Comparison of ENCODE assay signal across 8 cellular contexts in genomic region chr1:228445867-228446584, GRCh38. TPM values are rescaled to one million over a fixed set of nuclear protein-coding genes. Genes with fewer than 3 reads are reported as not detected.
A peak's percentile ranks its signal among the peaks of the same experiment; 100 is the strongest.
DNase-seq lines count a peak whose midpoint lies in the region; ATAC-seq, FAIRE-seq and TF ChIP-seq lines count a peak whose summit lies in the region.

No MANE protein-coding gene starts in this region.

- no peak overlapping the region for H2BK20ac ChIP-seq in H1 (ENCODE audit: low read length)

- H3K79me1 ChIP-seq in H1 (ENCODE audit: low read depth, low read length) = no peaks in the 10 kb centered on the region
- no peaks in the 10 kb centered on the region for H3K79me1 ChIP-seq in mesendoderm (ENCODE audit: low read length)

- H2BK5ac ChIP-seq in H1 (ENCODE audit: low read depth, low read length) = no peak overlapping the region; the same call in 1 of the 2 replicates
- H2BK5ac ChIP-seq in mesendoderm (ENCODE audit: low read length) = no peak overlapping the region

- H3K18ac ChIP-seq in H1 (ENCODE audit: extremely low read depth, low read length) = no peak overlapping the region; the same call in 1 of the 2 replicates
- H3K18ac ChIP-seq in mesendoderm (ENCODE audit: low read length) = no peak overlapping the region

- H2BK120ac ChIP-seq in H1 (replicated peaks; ENCODE audit: low read depth, low read length) (no peak overlapping the region), mesendoderm (ENCODE audit: low read depth, low read length) (no peak overlapping the region)

- H3K27me3 ChIP-seq in CD4-positive, CD25-positive, alpha-beta regulatory T cell (ENCODE audit: control insufficient read depth, insufficient read depth, low read length) = peaks cover 36% of the 10 kb centered on the region
- H3K27me3 ChIP-seq in H1 (replicated peaks in 1 of 4; ENCODE audit: control insufficient read depth in 3 of 4, extremely low read depth in 1 of 4, insufficient read depth in 3 of 4, low read length in 3 of 4) = peaks cover 12 to 76% (median 53%) of the 10 kb centered on the region in 4 experiments
- H3K27me3 ChIP-seq in mesendoderm (ENCODE audit: insufficient read depth, low read length, poor library complexity) = peaks cover 13% of the 10 kb centered on the region
- peaks cover 5 to 66% (median 59%) of the 10 kb centered on the region in 3 donors for H3K27me3 ChIP-seq in stomach

- H2AFZ ChIP-seq in H1 (ENCODE audit: low read length) = peak overlapping the region; percentile 63; the same call in 1 of the 2 replicates

- CTCF ChIA-PET in H1 (lab: Charles Lee; ENCODE audit: partially characterized antibody) = interaction anchor here (0.6 to 3.9 kb wide), 9 partner anchors 10 to 70 kb away, joined by 3 to 23 read pairs (median 3); partner anchors contain the start of gene RNF187

- peak overlapping the region; percentile 42 for H3K4me3 ChIP-seq in CD4-positive, CD25-positive, alpha-beta regulatory T cell (ENCODE audit: low read depth, low read length)
- H3K4me3 ChIP-seq in H1 (ENCODE audit: extremely low read depth in 1 of 4, insufficient read depth in 2 of 4, low read depth in 3 of 4, low read length in 4 of 4) (peak overlapping the region; percentile 31 to 71 (median 54)), mesendoderm (ENCODE audit: low read length) (peak overlapping the region; percentile 41), stomach (peak overlapping the region; percentile 19 to 42 (median 34))

- no peak overlapping the region for H3K14ac ChIP-seq in H1 (ENCODE audit: insufficient read length)

- peak overlapping the region; percentile 42 to 85 (median 77) for H3K4me3 Mint-ChIP-seq in CD4-positive, CD25-positive, alpha-beta regulatory T cell
- H3K4me3 Mint-ChIP-seq in T-helper 2 cell treated with Interferon-gamma antibody and Interleukin-4, amounts not matched to agents 5 μg/mL and 100 μg/mL, for 36 hours = peak overlapping the region; percentile 77

- no peak overlapping the region for H3K23ac ChIP-seq in H1 (ENCODE audit: insufficient read length)
- H3K23ac ChIP-seq in mesendoderm (ENCODE audit: low read length) = no peak overlapping the region

- peak in 2 of 3 donors; percentile 33 to 60 for DNase-seq in CD4-positive, CD25-positive, alpha-beta regulatory T cell
- peak; percentile 44 for DNase-seq in T-helper 2 cell treated with Interferon-gamma antibody and Interleukin-4, amounts not matched to agents 5 μg/mL and 100 μg/mL, for 36 hours (ENCODE audit: low spot score)
- peak in 1 of 2 experiments; percentile 70 for DNase-seq in H1 (ENCODE audit: low read depth in 1 of 2, low spot score in 2 of 2)
- peak; percentile 67 for DNase-seq in mesendoderm
- DNase-seq in stomach = no peak
- no peak for DNase-seq in NCI-H187 treated with DMSO at 0.1 percent for 48 hours (lab: John Stamatoyannopoulos, UW)

- H3K4me1 ChIP-seq in CD4-positive, CD25-positive, alpha-beta regulatory T cell (ENCODE audit: control insufficient read depth, insufficient read depth, low read length, poor library complexity, severe bottlenecking) = peaks cover 12% of the 10 kb centered on the region
- H3K4me1 ChIP-seq in H1 (replicated peaks in 1 of 4; ENCODE audit: control insufficient read depth in 3 of 4, insufficient read depth in 4 of 4, low read length in 3 of 4) = peaks cover 0 to 11% (median 2%) of the 10 kb centered on the region in 4 experiments; a peak in 5 of 7 replicates
- no peaks in the 10 kb centered on the region for H3K4me1 ChIP-seq in mesendoderm (ENCODE audit: control insufficient read depth, low read depth, low read length)
- peaks cover 9 to 16% (median 14%) of the 10 kb centered on the region in 4 donors for H3K4me1 ChIP-seq in stomach

- H3K27ac Mint-ChIP-seq in CD4-positive, CD25-positive, alpha-beta regulatory T cell = peak overlapping the region in 1 of 3 donors; percentile 48
- peak overlapping the region; percentile 11 for H3K27ac Mint-ChIP-seq in T-helper 2 cell treated with Interferon-gamma antibody and Interleukin-4, amounts not matched to agents 5 μg/mL and 100 μg/mL, for 36 hours

- H3K4ac ChIP-seq in H1 (replicated peaks; ENCODE audit: insufficient read length, low read depth, low read length) (no peak overlapping the region), mesendoderm (ENCODE audit: low read depth, low read length) (no peak overlapping the region)

- H4K8ac ChIP-seq in H1 (ENCODE audit: extremely low read depth, insufficient read depth, low read length) (no peak overlapping the region), mesendoderm (ENCODE audit: low read depth, low read length) (no peak overlapping the region)

- no peak overlapping the region for H3K56ac ChIP-seq in H1 (replicated peaks; ENCODE audit: insufficient read length, low read depth, low read length)
- H3K56ac ChIP-seq in mesendoderm (ENCODE audit: low read length) = peak overlapping the region; percentile 47

- peak overlapping the region; percentile 71 to 100 for H3K4me2 ChIP-seq in H1 (ENCODE audit: insufficient read depth in 1 of 2, low read depth in 2 of 2, low read length in 2 of 2)
- H3K4me2 ChIP-seq in mesendoderm (ENCODE audit: low read length) = peak overlapping the region; percentile 81

- no peak for FAIRE-seq in H1 (lab: Jason Lieb, UNC)

- TF ChIP-seq CTCF in H1 (IDR thresholded peaks at IDR 0.05; ENCODE audit: control extremely low read depth in 1 of 3, insufficient read depth in 1 of 3, low read depth in 1 of 3, low read length in 3 of 3) (no peak), stomach (IDR thresholded peaks at IDR 0.05) (no peak)

- POLR2A ChIA-PET in H1 (lab: Charles Lee; ENCODE audit: partially characterized antibody) = interaction anchor here (0.7 to 7.8 kb wide), 9 partner anchors 9 to 69 kb away, joined by 3 to 82 read pairs (median 4); partner anchors contain the start of gene TRIM11

- H3K27me3 Mint-ChIP-seq in CD4-positive, CD25-positive, alpha-beta regulatory T cell = peaks cover 72% of the 10 kb centered on the region
- H3K27me3 Mint-ChIP-seq in T-helper 2 cell treated with Interferon-gamma antibody and Interleukin-4, amounts not matched to agents 5 μg/mL and 100 μg/mL, for 36 hours (ENCODE audit: low read depth) = peaks cover 44% of the 10 kb centered on the region

- H2AK5ac ChIP-seq in H1 (ENCODE audit: low read depth, low read length) (no peak overlapping the region), mesendoderm (ENCODE audit: low read length) (no peak overlapping the region)

- peaks cover 0 to 2% (median 0%) of the 10 kb centered on the region in 7 donors for H3K9me3 Mint-ChIP-seq in CD4-positive, CD25-positive, alpha-beta regulatory T cell
- H3K9me3 Mint-ChIP-seq in T-helper 2 cell treated with Interferon-gamma antibody and Interleukin-4, amounts not matched to agents 5 μg/mL and 100 μg/mL, for 36 hours = no peaks in the 10 kb centered on the region

- peak; percentile 55 to 57 for ATAC-seq in CD4-positive, CD25-positive, alpha-beta regulatory T cell (ENCODE audit: low read depth in 2 of 2)
- peak; percentile 77 for ATAC-seq in GM21447 (IDR thresholded peaks at IDR 0.05; ENCODE audit: unreplicated experiment)
- no peak for ATAC-seq in GM21360 (IDR thresholded peaks at IDR 0.05; ENCODE audit: unreplicated experiment)

- no peaks in the 10 kb centered on the region for H3K9me3 ChIP-seq in CD4-positive, CD25-positive, alpha-beta regulatory T cell (ENCODE audit: control insufficient read depth in 2 of 2, low read length in 2 of 2)
- H3K9me3 ChIP-seq in H1 (ENCODE audit: insufficient read depth in 2 of 2, low read depth in 1 of 2, low read length in 1 of 2) (no peaks in the 10 kb centered on the region), stomach (no peaks in the 10 kb centered on the region)

- H3K79me2 ChIP-seq in H1 (ENCODE audit: control insufficient read depth in 1 of 2, insufficient read depth in 2 of 2, low read length in 2 of 2) = no peaks in the 10 kb centered on the region
- H3K79me2 ChIP-seq in mesendoderm (ENCODE audit: control insufficient read depth, insufficient read depth, low read length) = no peaks in the 10 kb centered on the region

- 3% methylated on average over 50 of the region's 50 CpGs; no CpG with 5 or more reads in 1 of the 2 experiments for WGBS in H1 (ENCODE audit: extremely low coverage in 1 of 2, insufficient coverage in 1 of 2, insufficient read length in 1 of 2, insufficient replicate concordance in 2 of 2, low coverage in 1 of 2, low lambda C conversion rate in 2 of 2, missing lambda C conversion rate in 1 of 2), 2 experiments
- WGBS in mesendoderm (ENCODE audit: extremely low coverage, insufficient coverage, low lambda C conversion rate) = no CpG with 5 or more reads among the region's 50 CpGs
- 4 to 8% (median 5%) methylated on average over 41 to 50 of the region's 50 CpGs for WGBS in stomach, 5 donors

- H3K4me1 Mint-ChIP-seq in CD4-positive, CD25-positive, alpha-beta regulatory T cell = peaks cover 0 to 12% (median 9%) of the 10 kb centered on the region in 4 donors
- H3K4me1 Mint-ChIP-seq in T-helper 2 cell treated with Interferon-gamma antibody and Interleukin-4, amounts not matched to agents 5 μg/mL and 100 μg/mL, for 36 hours (ENCODE audit: low read depth) = peaks cover 10% of the 10 kb centered on the region

- H3K9ac ChIP-seq in H1 (replicated peaks in 1 of 4; ENCODE audit: extremely low read depth in 1 of 4, low read depth in 3 of 4, low read length in 3 of 4) = peak overlapping the region in 1 of 4 experiments; percentile 41; a peak in 1 of 7 replicates
- peak overlapping the region; percentile 63 for H3K9ac ChIP-seq in mesendoderm (ENCODE audit: low read length)

- no peaks in the 10 kb centered on the region for H3K36me3 ChIP-seq in CD4-positive, CD25-positive, alpha-beta regulatory T cell (ENCODE audit: control insufficient read depth, insufficient read depth, low read length)
- no peaks in the 10 kb centered on the region for H3K36me3 ChIP-seq in H1 (ENCODE audit: control insufficient read depth in 2 of 4, insufficient read depth in 4 of 4, low read length in 3 of 4)
- H3K36me3 ChIP-seq in mesendoderm (ENCODE audit: control insufficient read depth, insufficient read depth, low read length) = no peaks in the 10 kb centered on the region
- H3K36me3 ChIP-seq in stomach = no peaks in the 10 kb centered on the region

- peaks cover 8% of the 10 kb centered on the region for H3K23me2 ChIP-seq in H1 (ENCODE audit: low read depth, low read length)

- H2BK15ac ChIP-seq in H1 (ENCODE audit: low read length) (no peak overlapping the region), mesendoderm (replicated peaks; ENCODE audit: low read depth) (no peak overlapping the region)

- TF ChIP-seq RAD21 in H1 (IDR thresholded peaks at IDR 0.05 in 1 of 2, conservative IDR thresholded peaks at IDR 0.05 in 1 of 2; ENCODE audit: low read depth in 2 of 2, low read length in 2 of 2) = no peak; a peak in 1 of 4 replicates

- H4K5ac ChIP-seq in H1 (ENCODE audit: insufficient read length, low read depth, low read length) (no peak overlapping the region), mesendoderm (ENCODE audit: low read length) (no peak overlapping the region)

- no peak overlapping the region for H3K27ac ChIP-seq in CD4-positive, CD25-positive, alpha-beta regulatory T cell (ENCODE audit: insufficient read depth, low read length, poor library complexity, severe bottlenecking)
- no peak overlapping the region for H3K27ac ChIP-seq in H1 (ENCODE audit: low read depth, low read length)
- H3K27ac ChIP-seq in mesendoderm (ENCODE audit: low read depth, low read length) = no peak overlapping the region
- peak overlapping the region in 1 of 5 donors; percentile 46 for H3K27ac ChIP-seq in stomach

- intact Hi-C loops in stomach (cut with DNase I; ENCODE audit: low total_unique reads) = no loop called here

- no peak overlapping the region for H2BK12ac ChIP-seq in H1 (ENCODE audit: low read depth, low read length)

- no peak overlapping the region for H4K91ac ChIP-seq in H1 (replicated peaks; ENCODE audit: insufficient read length, low read length)

- TF ChIP-seq POLR2A in H1 (IDR thresholded peaks at IDR 0.05; ENCODE audit: control extremely low read depth in 1 of 2, low read depth in 2 of 2, low read length in 2 of 2) (peak in 1 of 2 experiments; percentile 41; a peak in 1 of 3 replicates), stomach (IDR thresholded peaks at IDR 0.05) (no peak)

- TF ChIP-seq EP300 in H1 (IDR thresholded peaks at IDR 0.05; ENCODE audit: borderline replicate concordance in 1 of 2, low read depth in 2 of 2, low read length in 2 of 2) = no peak
- TF ChIP-seq EP300 in stomach (IDR thresholded peaks at IDR 0.05) = no peak

- no peaks in the 10 kb centered on the region for H4K20me1 ChIP-seq in H1 (replicated peaks in 1 of 2; ENCODE audit: control insufficient read depth in 1 of 2, insufficient read depth in 2 of 2, low read length in 2 of 2)

- H3K36me3 Mint-ChIP-seq in CD4-positive, CD25-positive, alpha-beta regulatory T cell = no peaks in the 10 kb centered on the region
- no peaks in the 10 kb centered on the region for H3K36me3 Mint-ChIP-seq in T-helper 2 cell treated with Interferon-gamma antibody and Interleukin-4, amounts not matched to agents 5 μg/mL and 100 μg/mL, for 36 hours (ENCODE audit: low read depth)

RNA-seq across cellular contexts. Expression of gene TRIM17, which starts 29.4 kb away (rescaled TPM):
- total RNA-seq in CD4-positive, CD25-positive, alpha-beta regulatory T cell = 0.30 TPM
- polyA plus RNA-seq in CD4-positive, CD25-positive, alpha-beta regulatory T cell = under 1 TPM in 3 of 4 donors, not detected in 1; 0.41 to 0.61 (median 0.41) TPM
- 2.2 and 2.3 TPM in 2 replicates for total RNA-seq in H1 (2021; fragmentation: NEBNext Ultra II Directional; extraction: Animal tissue kit (Norgen Biotek cat#: 25700))
- 1.0 and 1.1 TPM in 2 replicates for polyA plus RNA-seq in H1 (2011; rRNA removed)
- 1.0 TPM for polyA plus RNA-seq in H1 (2011; cell fraction: cytosol; rRNA removed)
- 5.9 TPM for polyA plus RNA-seq in H1 (2011; cell fraction: nucleus; rRNA removed)
- polyA plus RNA-seq in H1 (2012, experiment 1 of 2) = 1.3 to 2.3 TPM (median 1.9 TPM) in 4 replicates
- 0.63 TPM for polyA plus RNA-seq in H1 (2012, experiment 2 of 2)
- 0.97 TPM for polyA plus RNA-seq in H1 (2013, experiment 1 of 2)
- polyA plus RNA-seq in H1 (2013, experiment 2 of 2) = 0.75 TPM
- 1.00 and 1.5 TPM in 2 replicates for polyA minus RNA-seq in H1 (2011; rRNA and poly(A)+ RNA removed)
- not detected for polyA minus RNA-seq in H1 (2011; cell fraction: cytosol; rRNA and poly(A)+ RNA removed)
- 3.3 TPM for polyA minus RNA-seq in H1 (2011; cell fraction: nucleus; rRNA and poly(A)+ RNA removed)
- 1.4 TPM for polyA plus RNA-seq in mesendoderm (2013, experiment 1 of 2)
- 1.1 TPM for polyA plus RNA-seq in mesendoderm (2013, experiment 2 of 2)
- 1 to 10 TPM in 3 of 5 donors, not detected in 2; 1.8 to 6.2 (median 5.3) TPM for total RNA-seq in stomach
- 1 to 10 TPM in 2 of 3 donors, not detected in 1; 1.2 to 1.7 TPM for polyA plus RNA-seq in stomach

RNA-seq across cellular contexts. Expression of gene TRIM11, which starts 39.4 kb away (rescaled TPM):
- 63.4 TPM for total RNA-seq in CD4-positive, CD25-positive, alpha-beta regulatory T cell
- polyA plus RNA-seq in CD4-positive, CD25-positive, alpha-beta regulatory T cell = 10 to 100 TPM; 16.4 to 23.5 (median 19.5) TPM
- 31.3 and 32.1 TPM in 2 replicates for total RNA-seq in H1 (2021; fragmentation: NEBNext Ultra II Directional; extraction: Animal tissue kit (Norgen Biotek cat#: 25700))
- 11.1 and 19.6 TPM in 2 replicates for polyA plus RNA-seq in H1 (2011; rRNA removed)
- polyA plus RNA-seq in H1 (2011; cell fraction: cytosol; rRNA removed) = 15.2 TPM
- polyA plus RNA-seq in H1 (2011; cell fraction: nucleus; rRNA removed) = 41.2 TPM
- polyA plus RNA-seq in H1 (2012, experiment 1 of 2) = 20.6 to 26.0 TPM (median 22.5 TPM) in 4 replicates
- polyA plus RNA-seq in H1 (2012, experiment 2 of 2) = 18.9 TPM
- polyA plus RNA-seq in H1 (2013, experiment 1 of 2) = 15.4 TPM
- polyA plus RNA-seq in H1 (2013, experiment 2 of 2) = 15.5 TPM
- 18.6 and 18.8 TPM in 2 replicates for polyA minus RNA-seq in H1 (2011; rRNA and poly(A)+ RNA removed)
- 17.7 TPM for polyA minus RNA-seq in H1 (2011; cell fraction: cytosol; rRNA and poly(A)+ RNA removed)
- polyA minus RNA-seq in H1 (2011; cell fraction: nucleus; rRNA and poly(A)+ RNA removed) = 32.8 TPM
- polyA plus RNA-seq in mesendoderm (2013, experiment 1 of 2) = 15.8 TPM
- polyA plus RNA-seq in mesendoderm (2013, experiment 2 of 2) = 15.4 TPM
- 100 to 1,000 TPM in 1 of 5 donors, 10 to 100 TPM in 3, 1 to 10 TPM in 1; 7.1 to 163 (median 23.9) TPM for total RNA-seq in stomach
- polyA plus RNA-seq in stomach = 10 to 100 TPM in 2 of 3 donors, 1 to 10 TPM in 1; 9.4 to 15.7 (median 10.8) TPM

RNA-seq across cellular contexts. Expression of gene RNF187, which starts 41.2 kb away (rescaled TPM):
- total RNA-seq in CD4-positive, CD25-positive, alpha-beta regulatory T cell = 59.0 TPM
- 10 to 100 TPM; 16.1 to 49.7 (median 30.2) TPM for polyA plus RNA-seq in CD4-positive, CD25-positive, alpha-beta regulatory T cell
- 111 and 113 TPM in 2 replicates for total RNA-seq in H1 (2021; fragmentation: NEBNext Ultra II Directional; extraction: Animal tissue kit (Norgen Biotek cat#: 25700))
- polyA plus RNA-seq in H1 (2011; rRNA removed) (47.0 and 75.6 TPM in 2 replicates), stomach (10 to 100 TPM; 27.0 to 31.7 (median 29.6) TPM)
- 50.1 TPM for polyA plus RNA-seq in H1 (2011; cell fraction: cytosol; rRNA removed)
- polyA plus RNA-seq in H1 (2011; cell fraction: nucleus; rRNA removed) = 42.7 TPM
- 50.8 to 75.3 TPM (median 67.3 TPM) in 4 replicates for polyA plus RNA-seq in H1 (2012, experiment 1 of 2)
- 58.5 TPM for polyA plus RNA-seq in H1 (2012, experiment 2 of 2)
- polyA plus RNA-seq in H1 (2013, experiment 1 of 2) = 30.0 TPM
- polyA plus RNA-seq in H1 (2013, experiment 2 of 2) = 30.1 TPM
- polyA minus RNA-seq in H1 (2011; rRNA and poly(A)+ RNA removed) = 25.9 and 34.8 TPM in 2 replicates
- polyA minus RNA-seq in H1 (2011; cell fraction: cytosol; rRNA and poly(A)+ RNA removed) = 39.0 TPM
- polyA minus RNA-seq in H1 (2011; cell fraction: nucleus; rRNA and poly(A)+ RNA removed) = 15.2 TPM
- 38.8 TPM for polyA plus RNA-seq in mesendoderm (2013, experiment 1 of 2)
- 38.9 TPM for polyA plus RNA-seq in mesendoderm (2013, experiment 2 of 2)
- 10 to 100 TPM in 3 of 5 donors, 1 to 10 TPM in 2; 8.9 to 44.6 (median 16.2) TPM for total RNA-seq in stomach

Comparison
In these comparisons a context has a peak if more than half of its experiments do, and no peak if none do; other contexts are left out.
1. DNase-seq: peak in CD4-positive, CD25-positive, alpha-beta regulatory T cell (2 of 3), T-helper 2 cell treated with Interferon-gamma antibody and Interleukin-4, amounts not matched to agents 5 μg/mL and 100 μg/mL, for 36 hours (single experiment) and mesendoderm (single experiment); none in stomach (single experiment) and NCI-H187 treated with DMSO at 0.1 percent for 48 hours (single experiment).
2. Peak in every context shown above with its lines, with median percentiles within 50 percentile points of each other: H3K4me3 ChIP-seq.